In the genomic region with DNA sequence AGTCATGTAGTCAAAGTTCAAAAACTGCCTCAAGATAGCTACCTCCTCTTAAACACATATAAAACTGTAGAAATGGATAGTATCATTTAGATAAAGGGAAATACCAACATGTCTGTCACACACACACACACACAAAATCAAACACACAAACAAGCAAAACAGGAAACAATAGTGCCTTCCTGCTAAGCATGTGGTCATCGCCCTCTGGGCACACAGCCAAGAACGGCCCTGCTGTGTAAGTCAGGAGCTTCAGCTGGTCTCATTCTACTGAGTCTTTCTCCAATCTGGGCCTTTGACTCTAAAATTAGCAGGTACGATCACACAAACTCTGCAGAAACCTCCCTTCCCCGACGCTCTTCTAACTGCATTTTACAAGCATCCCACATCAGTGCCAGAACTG, we compare ENCODE assay signal across 9 cellular contexts.
DNase-seq lines count a peak whose midpoint lies in the region; ATAC-seq, FAIRE-seq and TF ChIP-seq lines count a peak whose summit lies in the region.
"Had no signal": no experiment of that assay in that cellular context is flagged by ENCODE, and none has a peak within 500 bp of the region (broad histone marks: within the 10 kb centered on the region; RNA-seq: fewer than 3 reads in every experiment).

No MANE protein-coding gene starts in this region.

- no peak overlapping the region for H3K4me2 ChIP-seq in OCI-LY7 (ENCODE audit: low read length)

- FAIRE-seq in frontal cortex (lab: Jason Lieb, UNC): peak; percentile 51

- POLR2A ChIA-PET in OCI-LY7 (lab: Charles Lee): no interaction called here

- no peaks in the 10 kb centered on the region for H3K9me3 ChIP-seq in OCI-LY7 (ENCODE audit: low read length)

- H3K27ac ChIP-seq in OCI-LY7 (ENCODE audit: low read depth, low read length, poor library complexity, severe bottlenecking): no peak overlapping the region

- DNase-seq in HT1080 (ENCODE audit: low read depth): peak; percentile 24
- peak; percentile 8 for DNase-seq in OCI-LY7 (ENCODE audit: low spot score)
- peak; percentile 27 to 51 for DNase-seq in frontal cortex (ENCODE audit: low spot score in 2 of 2)
- DNase-seq in superior temporal gyrus (ENCODE audit: extremely low spot score): peak; percentile 95
- no peak for DNase-seq in GM20000 (ENCODE audit: low spot score)
- DNase-seq: activated CD8-positive, alpha-beta T cell treated with anti-CD3 and anti-CD28 coated beads for 36 hours; Kasumi-1 had no signal

- ATAC-seq in GM21526 (IDR thresholded peaks at IDR 0.05; ENCODE audit: low FRiP score, unreplicated experiment) (no peak), HG03025 (IDR thresholded peaks at IDR 0.05; ENCODE audit: low FRiP score, unreplicated experiment) (no peak)
- ATAC-seq: activated CD8-positive, alpha-beta T cell treated with anti-CD3 and anti-CD28 coated beads for 36 hours had no signal

- H3K4me3 ChIP-seq in OCI-LY7 (ENCODE audit: low read depth, low read length, poor library complexity, severe bottlenecking): no peak overlapping the region

- H3K79me2 ChIP-seq in OCI-LY7 (ENCODE audit: insufficient read depth, low read depth, low read length): no peaks in the 10 kb centered on the region

- intact Hi-C loops in OCI-LY7 (cut with micrococcal nuclease; ENCODE audit: unreplicated experiment): no loop called here

- no peaks in the 10 kb centered on the region for H3K36me3 ChIP-seq in OCI-LY7 (ENCODE audit: insufficient read depth, low read length)

- H3K9me2 ChIP-seq in OCI-LY7 (ENCODE audit: insufficient read depth, low read length): no peaks in the 10 kb centered on the region

- no peak overlapping the region for H2AFZ ChIP-seq in OCI-LY7 (ENCODE audit: low read length)

- no peaks in the 10 kb centered on the region for H4K20me1 ChIP-seq in OCI-LY7 (ENCODE audit: insufficient read depth, low read length)

- TF ChIP-seq CTCF in OCI-LY7 (conservative IDR thresholded peaks at IDR 0.05; ENCODE audit: low read length) (no peak), GM20000 (IDR thresholded peaks at IDR 0.05; ENCODE audit: extremely low read depth, missing control alignments) (no peak)

- CTCF ChIA-PET in OCI-LY7 (lab: Charles Lee; ENCODE audit: unreplicated experiment): no interaction called here

- H3K4me1 ChIP-seq in OCI-LY7 (ENCODE audit: insufficient read depth, low read length, poor library complexity, severe bottlenecking): no peaks in the 10 kb centered on the region

- BruUV-seq in OCI-LY7 (replicated peaks; lab: Mats Ljungman, UMichigan): no TSS peak
